ENCODE assay signal across 11 cellular contexts in the genomic region with DNA sequence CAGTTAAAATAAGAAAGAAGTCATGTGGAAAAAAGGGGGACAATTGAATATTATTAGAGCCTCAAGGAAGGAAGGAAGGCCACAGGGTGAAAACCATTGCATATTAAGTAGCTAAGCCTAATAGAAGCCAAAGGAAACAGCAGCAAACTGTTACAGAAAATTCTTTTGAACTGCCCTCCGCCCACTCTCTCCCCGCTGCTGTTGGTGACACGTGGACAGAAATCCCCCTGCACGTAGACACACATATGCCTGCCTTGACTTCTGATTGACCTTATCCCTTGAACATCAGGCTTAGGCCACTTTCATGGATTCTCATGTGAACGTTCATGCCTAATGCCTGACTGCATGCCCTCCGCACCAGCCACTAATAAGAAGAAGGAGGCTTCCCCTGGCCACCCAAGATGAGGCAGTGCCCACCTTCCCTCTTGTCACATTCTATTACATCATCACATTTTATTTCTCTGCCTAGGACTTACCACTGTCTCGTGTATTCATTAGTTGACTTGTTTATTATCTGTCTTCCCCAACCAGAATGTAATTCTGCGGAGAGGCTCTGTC.
A peak's percentile ranks its signal among the peaks of the same experiment; 100 is the strongest.
DNase-seq lines count a peak whose midpoint lies in the region; ATAC-seq and TF ChIP-seq lines count a peak whose summit lies in the region.
"Had no signal": no experiment of that assay in that cellular context is flagged by ENCODE, and none has a peak within 500 bp of the region (broad histone marks: within the 10 kb centered on the region; RNA-seq: fewer than 3 reads in every experiment).

No MANE protein-coding gene starts in this region.

- TF ChIP-seq CTCF in 22Rv1 (IDR thresholded peaks at IDR 0.05) = no peak
- no peak for TF ChIP-seq CTCF in mesothelial cell of epicardium (IDR thresholded peaks at IDR 0.05; ENCODE audit: unreplicated experiment)
- TF ChIP-seq CTCF in neural progenitor cell (IDR thresholded peaks at IDR 0.05) = no peak

- peak; percentile 14 for ATAC-seq in GM18868 (IDR thresholded peaks at IDR 0.05; ENCODE audit: unreplicated experiment)
- peak; percentile 13 for ATAC-seq in HG03439 (IDR thresholded peaks at IDR 0.05; ENCODE audit: unreplicated experiment)
- ATAC-seq in GM19328 (IDR thresholded peaks at IDR 0.05; ENCODE audit: unreplicated experiment) = no peak

- H3K27ac Mint-ChIP-seq in mesothelial cell of epicardium (no peak overlapping the region), neural progenitor cell (no peak overlapping the region)

- no peaks in the 10 kb centered on the region for H4K20me1 ChIP-seq in neural progenitor cell (ENCODE audit: low read depth)

- H3K36me3 ChIP-seq in duodenal mucosa (ENCODE audit: control insufficient read depth in 1 of 2, insufficient read depth in 2 of 2, low read length in 2 of 2) = no peaks in the 10 kb centered on the region
- H3K36me3 ChIP-seq in neural progenitor cell = no peaks in the 10 kb centered on the region

- no peak overlapping the region for H3K4me2 ChIP-seq in neural progenitor cell

- DNase-seq in mesothelial cell of epicardium (ENCODE audit: low spot score in 2 of 2, unreplicated experiment in 2 of 2) = no peak
- DNase-seq in neural progenitor cell (ENCODE audit: low spot score) = no peak
- DNase-seq in HPDE6-E6E7 (ENCODE audit: extremely low spot score) = no peak
- DNase-seq: NCI-H1417 treated with DMSO at 0.1 percent for 48 hours had no signal

- H3K4me1 Mint-ChIP-seq in mesothelial cell of epicardium (peaks cover 6% of the 10 kb centered on the region), neural progenitor cell (peaks cover 31% of the 10 kb centered on the region)

- no peaks in the 10 kb centered on the region for H3F3A ChIP-seq in neural progenitor cell (ENCODE audit: low read depth)

- no peaks in the 10 kb centered on the region for H3K27me3 ChIP-seq in duodenal mucosa (ENCODE audit: control insufficient read depth in 1 of 2, insufficient read depth in 2 of 2, low read length in 2 of 2)
- no peaks in the 10 kb centered on the region for H3K27me3 ChIP-seq in neural progenitor cell

- H3K4me1 ChIP-seq in duodenal mucosa (ENCODE audit: control insufficient read depth in 1 of 2, insufficient read depth in 2 of 2, low read length in 2 of 2) = peaks cover 8 to 15% of the 10 kb centered on the region in 2 donors
- no peaks in the 10 kb centered on the region for H3K4me1 ChIP-seq in neural progenitor cell

- H3K27ac ChIP-seq in 22Rv1 (peak overlapping the region; percentile 38; the same call in 1 of the 2 replicates), duodenal mucosa (ENCODE audit: low read depth, low read length) (peak overlapping the region; percentile 10), neural progenitor cell (no peak overlapping the region)
- H3K27ac ChIP-seq: RWPE1 had no signal

- no peak overlapping the region for H2AFZ ChIP-seq in neural progenitor cell (replicated peaks)

- H3K4me3 Mint-ChIP-seq in mesothelial cell of epicardium (no peak overlapping the region), neural progenitor cell (no peak overlapping the region)
- H3K4me3 Mint-ChIP-seq: central memory CD8-positive, alpha-beta T cell had no signal

- H3K9me3 Mint-ChIP-seq in mesothelial cell of epicardium (no peaks in the 10 kb centered on the region), neural progenitor cell (peaks cover 2% of the 10 kb centered on the region)
- H3K9me3 Mint-ChIP-seq: central memory CD8-positive, alpha-beta T cell had no signal

- H3K36me3 Mint-ChIP-seq in mesothelial cell of epicardium (no peaks in the 10 kb centered on the region), neural progenitor cell (no peaks in the 10 kb centered on the region)

- H3K79me2 ChIP-seq in neural progenitor cell (ENCODE audit: low read depth) = no peaks in the 10 kb centered on the region

- H3K9ac ChIP-seq in duodenal mucosa (ENCODE audit: low read depth in 1 of 2, low read length in 2 of 2) = no peak overlapping the region
- no peak overlapping the region for H3K9ac ChIP-seq in neural progenitor cell

- H3K4me3 ChIP-seq in duodenal mucosa (ENCODE audit: low read depth in 1 of 2, low read length in 2 of 2) = no peak overlapping the region
- no peak overlapping the region for H3K4me3 ChIP-seq in neural progenitor cell

- H3K9me3 ChIP-seq in duodenal mucosa (ENCODE audit: control insufficient read depth in 1 of 2, low read length in 2 of 2) = no peaks in the 10 kb centered on the region
- H3K9me3 ChIP-seq in neural progenitor cell (ENCODE audit: low read depth) = no peaks in the 10 kb centered on the region

- H3K27me3 Mint-ChIP-seq in mesothelial cell of epicardium (ENCODE audit: low read depth) = no peaks in the 10 kb centered on the region
- H3K27me3 Mint-ChIP-seq in neural progenitor cell (ENCODE audit: insufficient read depth, low read depth) = peaks cover 11% of the 10 kb centered on the region
- H3K27me3 Mint-ChIP-seq: central memory CD8-positive, alpha-beta T cell had no signal
